Comparison of ENCODE assay signal across 18 cellular contexts in the genomic region with DNA sequence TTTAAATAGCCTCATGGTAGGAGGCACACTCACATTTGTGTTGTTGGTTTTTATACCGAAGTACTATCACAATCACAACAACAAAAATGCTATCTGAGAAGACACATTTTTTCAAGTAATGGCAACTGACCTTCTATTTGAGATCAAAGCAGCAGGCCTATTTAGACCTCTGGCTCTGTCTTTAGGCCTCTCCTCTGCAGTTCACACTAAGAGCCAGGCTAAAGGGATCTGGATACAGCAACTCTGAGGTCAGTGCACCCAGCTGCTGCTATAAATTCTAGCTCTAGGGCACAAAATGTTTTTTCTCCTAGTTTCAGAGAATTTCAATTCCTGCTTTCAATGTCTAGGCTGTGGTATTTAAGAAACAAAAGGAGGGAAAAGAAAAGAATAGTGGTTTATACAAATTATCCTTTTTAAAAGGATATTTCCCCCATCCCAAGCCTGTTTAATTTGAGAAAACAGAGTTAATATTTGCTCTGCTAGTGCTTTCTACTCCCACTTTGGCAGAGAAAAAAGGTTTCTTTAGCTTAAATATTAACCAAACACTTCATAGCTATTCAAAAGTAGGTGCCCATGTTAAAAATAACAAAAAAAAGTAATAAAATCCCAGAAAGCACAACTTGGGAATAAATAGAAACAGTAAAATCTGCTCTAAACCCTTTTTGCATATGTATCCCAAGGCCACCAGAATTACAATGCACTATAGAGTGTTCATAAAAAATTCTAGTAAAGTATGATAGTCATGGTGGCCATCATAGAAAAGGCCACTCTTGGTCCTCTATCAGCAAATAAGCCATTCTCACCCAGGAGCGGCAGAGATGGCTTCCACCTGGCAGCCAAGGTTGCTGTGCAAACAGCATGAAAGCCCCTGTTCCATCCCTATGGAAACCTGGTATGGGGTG.
A peak's percentile ranks its signal among the peaks of the same experiment; 100 is the strongest.
DNase-seq lines count a peak whose midpoint lies in the region; ATAC-seq and TF ChIP-seq lines count a peak whose summit lies in the region.
"Had no signal": no experiment of that assay in that cellular context is flagged by ENCODE, and none has a peak within 500 bp of the region (broad histone marks: within the 10 kb centered on the region; RNA-seq: fewer than 3 reads in every experiment).

No MANE protein-coding gene starts in this region.

- H3K4me3 Mint-ChIP-seq in progenitor cell of endocrine pancreas (ENCODE audit: low read depth) = no peak overlapping the region
- H3K4me3 Mint-ChIP-seq: activated naive CD4-positive, alpha-beta T cell treated with anti-CD3 and anti-CD28 coated beads for 36 hours; stimulated activated effector memory CD8-positive, alpha-beta T cell treated with anti-CD3 and anti-CD28 coated beads, Interleukin-12 subunit alpha, Interleukin-12 subunit beta, amount 100 ng/mL, for 72 hours had no signal

- no peaks in the 10 kb centered on the region for H3K9me3 Mint-ChIP-seq in progenitor cell of endocrine pancreas (ENCODE audit: low read depth)
- H3K9me3 Mint-ChIP-seq: activated naive CD4-positive, alpha-beta T cell treated with anti-CD3 and anti-CD28 coated beads for 36 hours had no signal

- ATAC-seq in left lobe of liver (peak; percentile 84), HG03095 (IDR thresholded peaks at IDR 0.05; ENCODE audit: unreplicated experiment) (no peak)
- ATAC-seq: stimulated activated effector memory CD8-positive, alpha-beta T cell treated with anti-CD3 and anti-CD28 coated beads, Interleukin-12 subunit alpha, Interleukin-12 subunit beta, amount 100 ng/mL, for 72 hours had no signal

- TF ChIP-seq CTCF in VCaP (conservative IDR thresholded peaks at IDR 0.05) = no peak
- no peak for TF ChIP-seq CTCF in progenitor cell of endocrine pancreas (IDR thresholded peaks at IDR 0.05; ENCODE audit: unreplicated experiment)

- H3K27ac Mint-ChIP-seq in progenitor cell of endocrine pancreas = peak overlapping the region; percentile 79
- H3K27ac Mint-ChIP-seq: activated naive CD4-positive, alpha-beta T cell treated with anti-CD3 and anti-CD28 coated beads for 36 hours; stimulated activated effector memory CD8-positive, alpha-beta T cell treated with anti-CD3 and anti-CD28 coated beads, Interleukin-12 subunit alpha, Interleukin-12 subunit beta, amount 100 ng/mL, for 72 hours had no signal

- H3K27me3 Mint-ChIP-seq in progenitor cell of endocrine pancreas = no peaks in the 10 kb centered on the region

- H3K36me3 Mint-ChIP-seq in progenitor cell of endocrine pancreas (ENCODE audit: insufficient read depth) = no peaks in the 10 kb centered on the region
- H3K36me3 Mint-ChIP-seq: stimulated activated effector memory CD8-positive, alpha-beta T cell treated with anti-CD3 and anti-CD28 coated beads, Interleukin-12 subunit alpha, Interleukin-12 subunit beta, amount 100 ng/mL, for 72 hours had no signal

- peaks cover 26% of the 10 kb centered on the region for H3K4me1 Mint-ChIP-seq in progenitor cell of endocrine pancreas (ENCODE audit: low read depth)
- H3K4me1 Mint-ChIP-seq: stimulated activated effector memory CD8-positive, alpha-beta T cell treated with anti-CD3 and anti-CD28 coated beads, Interleukin-12 subunit alpha, Interleukin-12 subunit beta, amount 100 ng/mL, for 72 hours had no signal

- H3K27ac ChIP-seq in VCaP = peak overlapping the region; percentile 88
- H3K27ac ChIP-seq: colonic mucosa, left ventricle myocardium inferior, prostate gland had no signal

- DNase-seq in DMS 273 (lab: John Stamatoyannopoulos, UW; ENCODE audit: unreplicated experiment) (peak; percentile 5), DMS 273 treated with DMSO at 0.1 percent for 48 hours (lab: John Stamatoyannopoulos, UW) (no peak), left lobe of liver (ENCODE audit: low spot score) (no peak), progenitor cell of endocrine pancreas (ENCODE audit: low spot score, unreplicated experiment) (no peak), GF-D8 (lab: John Stamatoyannopoulos, UW) (no peak), GOT3 (lab: John Stamatoyannopoulos, UW) (no peak)
- DNase-seq: activated CD4-positive, alpha-beta T cell treated with anti-CD3 and anti-CD28 coated beads, Interleukin-2, amount 50 U/mL, for 4 hours; activated naive CD4-positive, alpha-beta T cell treated with anti-CD3 and anti-CD28 coated beads for 36 hours; activated T-cell treated with anti-CD3 and anti-CD28 coated beads, Interleukin-2, amount 50 U/mL, for 1 hour; colonic mucosa; KG1; left ventricle myocardium inferior; NCI-H1048; RPMI8226 had no signal
